Comparison of ENCODE assay signal across 8 cellular contexts in the genomic region with DNA sequence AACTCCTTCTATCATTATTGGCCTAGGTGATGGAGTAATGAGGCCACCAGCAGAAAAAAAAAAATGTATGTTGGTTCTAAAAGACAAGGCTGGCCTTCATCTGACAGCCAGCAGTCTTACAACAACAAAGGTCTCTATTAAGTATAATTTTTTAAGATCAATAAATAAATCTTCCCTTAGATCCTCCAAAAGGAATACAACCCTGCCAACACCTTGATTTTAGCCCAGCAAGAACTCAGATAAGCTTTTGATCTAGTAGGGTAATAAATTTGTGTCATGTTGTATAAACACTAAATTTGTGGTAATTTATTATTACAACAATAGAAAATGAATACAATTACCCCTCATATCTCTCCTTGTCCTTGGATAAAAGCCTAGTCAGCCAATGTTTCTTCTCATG.
"Had no signal": no experiment of that assay in that cellular context is flagged by ENCODE, and none has a peak within 500 bp of the region (broad histone marks: within the 10 kb centered on the region; RNA-seq: fewer than 3 reads in every experiment).

No MANE protein-coding gene starts in this region.

- H3K4me1 Mint-ChIP-seq: GM23338, H9 had no signal

- ATAC-seq: GM23338, K562 had no signal

- FAIRE-seq: H1, H54, HTR-8/SVneo, K562 had no signal

- H2AFZ ChIP-seq: GM23338 had no signal

- DNase-seq: H9, HCEC 1CT, IMR-90 had no signal

- H3K4me3 ChIP-seq: GM23338, K562 had no signal

- H3K9me3 Mint-ChIP-seq: GM23338, H9 had no signal

- H3K4me2 ChIP-seq: GM23338 had no signal

- H3K4me3 Mint-ChIP-seq: GM23338, H9 had no signal

- H3K27ac Mint-ChIP-seq: GM23338, H9 had no signal
